14 cellular contexts compared by ENCODE assay signal in the genomic region with DNA sequence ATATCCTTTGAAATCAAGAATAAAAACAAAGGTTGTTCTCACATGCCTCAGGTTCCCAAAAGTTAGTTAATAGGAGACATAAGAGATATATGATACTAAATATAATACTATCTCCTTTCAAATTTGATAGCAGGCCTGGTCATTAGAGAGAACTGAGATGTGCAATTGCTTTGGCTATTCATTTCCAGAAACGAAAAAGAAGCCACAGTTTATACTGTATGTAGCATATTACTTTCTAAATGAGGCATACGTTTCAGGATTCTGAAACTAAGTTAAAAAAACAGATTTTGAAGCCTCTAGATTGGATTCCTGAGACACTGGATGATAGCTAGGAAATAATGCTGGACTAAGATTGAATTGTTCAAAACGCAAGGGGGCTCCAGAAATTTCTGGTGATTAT. TPM values are rescaled to one million over a fixed set of nuclear protein-coding genes. Genes with fewer than 3 reads are reported as not detected.
DNase-seq lines count a peak whose midpoint lies in the region; ATAC-seq, FAIRE-seq and TF ChIP-seq lines count a peak whose summit lies in the region.
"Had no signal": no experiment of that assay in that cellular context is flagged by ENCODE, and none has a peak within 500 bp of the region (broad histone marks: within the 10 kb centered on the region; RNA-seq: fewer than 3 reads in every experiment).

No MANE protein-coding gene starts in this region.

- intact Hi-C loops in ovary (cut with DNase I): loop anchor here in 1 of 4 donors (5.0 kb wide), 1 partner anchor 165 kb away; no protein-coding TSS in a partner anchor

- no peak for FAIRE-seq in GM18507 (lab: Jason Lieb, UNC)

- H3K9me3 ChIP-seq in Loucy (ENCODE audit: insufficient read depth, low read depth, low read length) (no peaks in the 10 kb centered on the region), ovary (no peaks in the 10 kb centered on the region)
- H3K9me3 ChIP-seq: BLaER1 treated with 17β-estradiol and CSF1 and Interleukin-3, amounts not matched to agents 10 nM and 100 nM; testis had no signal

- no peaks in the 10 kb centered on the region for H3K9me2 ChIP-seq in Loucy (replicated peaks; ENCODE audit: low read depth, low read length)

- no peaks in the 10 kb centered on the region for H3F3A ChIP-seq in Loucy (ENCODE audit: low read depth)

- DNase-seq in GM18507 (ENCODE audit: extremely low spot score, insufficient read length, low read depth): peak; percentile 3
- DNase-seq in HT-29 (ENCODE audit: low spot score): no peak
- DNase-seq in dermis blood vessel endothelial cell: no peak
- DNase-seq in ovary: no peak
- no peak for DNase-seq in SKM-1 treated with dmso at 0.1 percent for 144 hours (lab: John Stamatoyannopoulos, UW; ENCODE audit: unreplicated experiment)
- DNase-seq: foreskin fibroblast; NCI-H2081 treated with DMSO at 0.1 percent for 48 hours; occipital lobe; stimulated activated CD4-positive, alpha-beta T cell treated with anti-CD3 and anti-CD28 coated beads, Interleukin-2, amount 100 ng/mL, for 24 hours; testis had no signal

- no peak overlapping the region for H3K27ac ChIP-seq in ovary
- H3K27ac ChIP-seq: BLaER1 treated with 17β-estradiol and CSF1 and Interleukin-3, amounts not matched to agents 10 nM and 100 nM; testis had no signal

- H3K4me3 ChIP-seq in Loucy (ENCODE audit: low read length, poor library complexity, severe bottlenecking): no peak overlapping the region
- H3K4me3 ChIP-seq in ovary: no peak overlapping the region
- H3K4me3 ChIP-seq: BLaER1 treated with 17β-estradiol and CSF1 and Interleukin-3, amounts not matched to agents 10 nM and 100 nM; testis had no signal

- H3K79me2 ChIP-seq in Loucy (ENCODE audit: insufficient read depth, low read length): no peaks in the 10 kb centered on the region

- TF ChIP-seq POLR2A in ovary (IDR thresholded peaks at IDR 0.05): no peak

- TF ChIP-seq EP300 in ovary (IDR thresholded peaks at IDR 0.05): no peak

- H3K4me2 ChIP-seq in Loucy (ENCODE audit: low read depth, low read length, poor library complexity, severe bottlenecking): no peak overlapping the region
- H3K4me2 ChIP-seq: BLaER1 treated with 17β-estradiol and CSF1 and Interleukin-3, amounts not matched to agents 10 nM and 100 nM had no signal

- H3K4me1 ChIP-seq in Loucy (ENCODE audit: insufficient read depth, low read length, poor library complexity, severe bottlenecking) (peaks cover 3% of the 10 kb centered on the region), ovary (ENCODE audit: insufficient read depth) (no peaks in the 10 kb centered on the region)
- H3K4me1 ChIP-seq: testis had no signal

- peak; percentile 82 for ATAC-seq in GM21360 (IDR thresholded peaks at IDR 0.05; ENCODE audit: unreplicated experiment)
- ATAC-seq in HG02970 (IDR thresholded peaks at IDR 0.05; ENCODE audit: low FRiP score, unreplicated experiment): peak; percentile 86

- TF ChIP-seq CTCF in Loucy (conservative IDR thresholded peaks at IDR 0.05; ENCODE audit: low read length) (no peak), ovary (IDR thresholded peaks at IDR 0.05) (no peak)

- 0 out of 2 replicates have a peak overlapping the region, but pooled peaks have one; percentile 21 for H2AFZ ChIP-seq in Loucy (ENCODE audit: low read length)

- no peaks in the 10 kb centered on the region for H3K36me3 ChIP-seq in Loucy (ENCODE audit: insufficient read depth, low read length)
- H3K36me3 ChIP-seq in ovary: no peaks in the 10 kb centered on the region
- H3K36me3 ChIP-seq: BLaER1 treated with 17β-estradiol and CSF1 and Interleukin-3, amounts not matched to agents 10 nM and 100 nM had no signal

- H3K27me3 ChIP-seq in Loucy (ENCODE audit: insufficient read depth, low read length, poor library complexity, severe bottlenecking) (no peaks in the 10 kb centered on the region), ovary (no peaks in the 10 kb centered on the region)
- H3K27me3 ChIP-seq: BLaER1 treated with 17β-estradiol and CSF1 and Interleukin-3, amounts not matched to agents 10 nM and 100 nM; testis had no signal

- H4K20me1 ChIP-seq in Loucy (ENCODE audit: insufficient read depth, low read length, poor library complexity, severe bottlenecking): no peaks in the 10 kb centered on the region
- H4K20me1 ChIP-seq: BLaER1 treated with 17β-estradiol and CSF1 and Interleukin-3, amounts not matched to agents 10 nM and 100 nM had no signal

- H3K9ac ChIP-seq in Loucy (ENCODE audit: low read depth, low read length, poor library complexity, severe bottlenecking): no peak overlapping the region
- H3K9ac ChIP-seq: BLaER1 treated with 17β-estradiol and CSF1 and Interleukin-3, amounts not matched to agents 10 nM and 100 nM had no signal

- 58 to 70% (median 63%) methylated on average over 3 of the region's 3 CpGs for WGBS in ovary, 3 donors

RNA-seq across cellular contexts. Expression of a gene that starts 7.1 kb away (rescaled TPM):
- 0.13 TPM in 1 of 2 replicates, not detected in the other for total RNA-seq in HT-29 (2014; rRNA removed; shearing (Covaris generic))
- total RNA-seq in dermis blood vessel endothelial cell (0.28 and 0.51 TPM in 2 replicates), ovary (1 to 10 TPM in 1 of 7 donors, under 1 TPM in 1, not detected in 5; 0.61 to 1.1 TPM)
- under 1 TPM; 0.10 to 0.90 TPM for polyA plus RNA-seq in ovary
